Comparison of ENCODE assay signal across 23 cellular contexts in the genomic region with DNA sequence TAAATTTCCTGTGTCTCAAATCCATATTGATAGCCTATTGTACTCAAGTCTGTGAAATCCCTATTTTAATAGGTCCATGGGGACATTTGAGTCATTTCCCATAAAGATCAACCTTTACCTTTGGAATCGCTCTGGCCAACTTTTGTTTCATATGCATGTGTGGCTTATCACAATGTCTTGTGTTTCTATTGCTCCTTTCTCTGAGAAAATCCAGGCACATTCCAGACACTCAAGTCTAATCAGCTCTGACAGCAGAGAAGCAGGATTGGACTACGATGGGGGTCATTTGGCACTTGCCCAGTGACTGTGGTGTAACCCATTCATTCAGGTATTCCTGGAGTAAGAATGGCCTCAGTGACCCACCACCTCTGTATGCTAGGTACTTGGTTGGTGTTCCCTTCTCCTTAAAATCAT. TPM values are rescaled to one million over a fixed set of nuclear protein-coding genes. Genes with fewer than 3 reads are reported as not detected.
DNase-seq lines count a peak whose midpoint lies in the region; ATAC-seq and TF ChIP-seq lines count a peak whose summit lies in the region.
"Had no signal": no experiment of that assay in that cellular context is flagged by ENCODE, and none has a peak within 500 bp of the region (broad histone marks: within the 10 kb centered on the region; RNA-seq: fewer than 3 reads in every experiment).

No MANE protein-coding gene starts in this region.

- TF ChIP-seq CTCF in cardiac fibroblast (IDR thresholded peaks at IDR 0.05; ENCODE audit: low read depth, low read length) = no peak
- no peak for TF ChIP-seq CTCF in hepatocyte (IDR thresholded peaks at IDR 0.05; ENCODE audit: poor library complexity)
- TF ChIP-seq CTCF in retinal pigment epithelial cell (conservative IDR thresholded peaks at IDR 0.05; ENCODE audit: low read depth, low read length) = no peak

- 21% methylated on average over 2 of the region's 2 CpGs for WGBS in hepatocyte (ENCODE audit: low lambda C conversion rate, missing lambda C conversion rate)

- H2AFZ ChIP-seq in hepatocyte = no peak overlapping the region

- H3K4me2 ChIP-seq in hepatocyte = no peak overlapping the region

- H3K9me3 ChIP-seq in hepatocyte (ENCODE audit: low read depth) = no peaks in the 10 kb centered on the region

- H3K36me3 ChIP-seq in hepatocyte (replicated peaks; ENCODE audit: insufficient read depth, low read depth) = no peaks in the 10 kb centered on the region

- no peaks in the 10 kb centered on the region for H3K27me3 ChIP-seq in hepatocyte

- peak overlapping the region; percentile 91 for H3K27ac ChIP-seq in hepatocyte

- H3K79me2 ChIP-seq in hepatocyte = no peaks in the 10 kb centered on the region

- DNase-seq in M059J (ENCODE audit: low read depth) = peak; percentile 79
- peak; percentile 84 to 94 for DNase-seq in cardiac fibroblast (ENCODE audit: low read depth in 2 of 2)
- DNase-seq in hepatocyte (ENCODE audit: low spot score) = peak; percentile 47
- DNase-seq in retinal pigment epithelial cell (ENCODE audit: low read depth) = peak; percentile 95
- no peak for DNase-seq in superior temporal gyrus (ENCODE audit: extremely low spot score)
- no peak for DNase-seq in NCI-H2107 (lab: John Stamatoyannopoulos, UW)
- no peak for DNase-seq in foreskin melanocyte
- DNase-seq: activated CD8-positive, alpha-beta T cell treated with anti-CD3 and anti-CD28 coated beads, Interleukin-2, amount 10 ng/mL, durations not matched to agents 7 days and 5 days; caudate nucleus; COR-L47; effector CD8-positive, alpha-beta T cell; hypothalamus; left colon; NCI-H1694 treated with DMSO at 0.1 percent for 48 hours; NCI-H446; NK-92 treated with Interleukin-12 subunit alpha and Interleukin-12 subunit beta, amount 100 ng/mL, for 24 hours; occipital lobe; SHP77; stimulated activated CD8-positive, alpha-beta memory T cell treated with anti-CD3 and anti-CD28 coated beads, Interleukin-4, amount 100 ng/mL, for 48 hours; substantia nigra; T-helper 2 cell had no signal

- H4K20me1 ChIP-seq in hepatocyte (ENCODE audit: insufficient read depth, poor library complexity, severe bottlenecking) = no peaks in the 10 kb centered on the region

- H3K4me1 ChIP-seq in hepatocyte (ENCODE audit: insufficient read depth) = peaks cover 22% of the 10 kb centered on the region

- H3K4me3 ChIP-seq in cardiac fibroblast (replicated peaks in 1 of 2; ENCODE audit: low read depth in 2 of 2, low read length in 2 of 2) (no peak overlapping the region), hepatocyte (no peak overlapping the region), retinal pigment epithelial cell (ENCODE audit: low read length) (no peak overlapping the region)

- no peak for ATAC-seq in HG03354 (IDR thresholded peaks at IDR 0.05; ENCODE audit: poor library complexity, severe bottlenecking, unreplicated experiment)
- ATAC-seq: activated CD8-positive, alpha-beta T cell treated with anti-CD3 and anti-CD28 coated beads, Interleukin-2, amount 10 ng/mL, durations not matched to agents 7 days and 5 days; left colon; WTC11 had no signal

- no peaks in the 10 kb centered on the region for H3K9me2 ChIP-seq in hepatocyte (replicated peaks; ENCODE audit: insufficient read depth)

RNA-seq across cellular contexts. Expression of gene ACTBL2, which starts 48.4 kb away (rescaled TPM):
- 9.3 and 12.9 TPM in 2 replicates for total RNA-seq in M059J (2014; rRNA removed; shearing (Covaris generic))
- total RNA-seq in hepatocyte = 0.16 and 0.83 TPM in 2 replicates
- polyA plus RNA-seq in hepatocyte = 0.17 TPM in 1 of 2 replicates, not detected in the other
- total RNA-seq: activated CD8-positive, alpha-beta T cell treated with anti-CD3 and anti-CD28 coated beads, Interleukin-2, amount 10 ng/mL, durations not matched to agents 7 days and 5 days; left colon; occipital lobe; WTC11 had no signal

Comparison
In these comparisons a context has a peak if more than half of its experiments do, and no peak if none do; other contexts are left out.
1. DNase-seq: peak in M059J (single experiment), cardiac fibroblast (2 of 2), hepatocyte (single experiment) and retinal pigment epithelial cell (single experiment); none in superior temporal gyrus (single experiment), NCI-H2107 (single experiment) and foreskin melanocyte (single experiment).